In the genomic region with DNA sequence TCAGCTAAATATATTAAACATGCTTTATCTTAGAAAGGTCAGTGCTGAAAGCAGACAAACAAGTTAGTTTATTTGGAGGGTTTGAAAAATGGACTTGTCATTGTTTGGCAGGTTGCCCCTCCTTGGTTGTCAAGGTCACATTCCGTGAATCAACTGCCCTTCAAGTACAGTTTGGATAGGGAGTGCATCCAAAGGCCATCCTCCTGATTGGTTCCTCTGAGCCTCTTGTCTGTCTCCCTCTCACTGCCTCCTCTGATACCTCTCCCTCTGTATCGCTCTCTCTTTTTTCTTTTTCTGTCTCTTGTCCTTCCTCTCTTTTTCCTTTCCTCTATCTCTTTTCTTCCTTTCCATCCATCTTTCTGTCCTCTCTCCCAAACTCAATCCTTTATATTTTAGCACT, we compare ENCODE assay signal across 11 cellular contexts. TPM values are rescaled to one million over a fixed set of nuclear protein-coding genes. Genes with fewer than 3 reads are reported as not detected.
DNase-seq lines count a peak whose midpoint lies in the region; TF ChIP-seq lines count a peak whose summit lies in the region.
"Had no signal": no experiment of that assay in that cellular context is flagged by ENCODE, and none has a peak within 500 bp of the region (broad histone marks: within the 10 kb centered on the region; RNA-seq: fewer than 3 reads in every experiment).

No MANE protein-coding gene starts in this region.

- no peaks in the 10 kb centered on the region for H4K20me1 ChIP-seq in PC-9 (ENCODE audit: insufficient read depth)

- in situ Hi-C loops in SK-MEL-5 (cut with HindIII; ENCODE audit: low pct_unique_long_range_greater_than_20kb, low sequenced_read_pairs) = no loop called here

- peaks cover 3 to 8% of the 10 kb centered on the region in 2 experiments for H3K4me1 ChIP-seq in trophoblast cell (ENCODE audit: control insufficient read depth in 1 of 2, insufficient read depth in 2 of 2, low read length in 2 of 2)
- H3K4me1 ChIP-seq in PC-9 (replicated peaks; ENCODE audit: insufficient read depth) = peaks cover 15% of the 10 kb centered on the region

- no CpG with 5 or more reads among the region's 2 CpGs for WGBS in trophoblast cell (ENCODE audit: extremely low coverage, insufficient coverage, insufficient read length)

- no peak overlapping the region for H2BK5ac ChIP-seq in trophoblast cell (ENCODE audit: low read depth, low read length, poor library complexity)

- no peak overlapping the region for H4K8ac ChIP-seq in trophoblast cell (ENCODE audit: low read depth, low read length)

- no peak overlapping the region for H3K14ac ChIP-seq in trophoblast cell (ENCODE audit: low read length)

- H3K9me3 ChIP-seq in trophoblast cell (ENCODE audit: insufficient read depth, low read depth, low read length) = no peaks in the 10 kb centered on the region
- no peaks in the 10 kb centered on the region for H3K9me3 ChIP-seq in PC-9 (ENCODE audit: insufficient read depth, low read depth)

- no peak overlapping the region for H2AFZ ChIP-seq in trophoblast cell (ENCODE audit: insufficient read depth, low read length, poor library complexity)
- H2AFZ ChIP-seq in PC-9 = no peak overlapping the region

- no peak overlapping the region for H2BK12ac ChIP-seq in trophoblast cell (ENCODE audit: low read length)

- H3K4me2 ChIP-seq in trophoblast cell (ENCODE audit: low read length) (no peak overlapping the region), PC-9 (no peak overlapping the region)

- H3K79me2 ChIP-seq in trophoblast cell (ENCODE audit: control insufficient read depth, insufficient read depth, low read length, poor library complexity) (peaks cover 12% of the 10 kb centered on the region), PC-9 (ENCODE audit: low read depth) (peaks cover 29% of the 10 kb centered on the region)

- no TSS peak for BruUV-seq in PC-9 (replicated peaks; lab: Mats Ljungman, UMichigan)

- H3K4me3 ChIP-seq in H7 (ENCODE audit: insufficient read depth, low read depth, low read length) (no peak overlapping the region), foreskin fibroblast (ENCODE audit: low read depth in 1 of 2, low read length in 2 of 2) (no peak overlapping the region), trophoblast cell (ENCODE audit: low read depth, low read length) (no peak overlapping the region), PC-9 (no peak overlapping the region)

- no peaks in the 10 kb centered on the region for H3K36me3 ChIP-seq in H7 (replicated peaks; ENCODE audit: control insufficient read depth, insufficient read depth, low read length)
- peaks cover 2 to 9% of the 10 kb centered on the region in 2 experiments for H3K36me3 ChIP-seq in trophoblast cell (ENCODE audit: control insufficient read depth in 1 of 2, insufficient read depth in 2 of 2, low read length in 2 of 2)
- H3K36me3 ChIP-seq in PC-9 (ENCODE audit: low read depth) = no peaks in the 10 kb centered on the region

- CTCF ChIA-PET in PC-9 (lab: Charles Lee) = no interaction called here

- no peak overlapping the region for H3K27ac ChIP-seq in trophoblast cell (ENCODE audit: low read depth, low read length)
- H3K27ac ChIP-seq in PC-9 = no peak overlapping the region

- H3K4ac ChIP-seq in trophoblast cell (ENCODE audit: low read depth, low read length) = peak overlapping the region; percentile 86

- TF ChIP-seq CTCF in foreskin fibroblast (IDR thresholded peaks at IDR 0.05; ENCODE audit: low read depth, low read length) = no peak
- TF ChIP-seq CTCF in PC-9 (conservative IDR thresholded peaks at IDR 0.05) = no peak

- H4K91ac ChIP-seq in trophoblast cell (ENCODE audit: low read depth, low read length) = no peak overlapping the region

- no peak overlapping the region for H2AK5ac ChIP-seq in trophoblast cell (ENCODE audit: low read length)

- no peak overlapping the region for H2BK120ac ChIP-seq in trophoblast cell (ENCODE audit: insufficient read depth, low read length, poor library complexity)

- no peaks in the 10 kb centered on the region for H3K9me2 ChIP-seq in PC-9 (ENCODE audit: insufficient read depth)

- no peak overlapping the region for H3K18ac ChIP-seq in trophoblast cell (ENCODE audit: low read length)

- DNase-seq in H7 (peak; percentile 13), SK-MEL-5 (ENCODE audit: low read depth, low spot score) (peak; percentile 22), foreskin fibroblast (peak; percentile 14 to 15), trophoblast cell (no peak), AML-193 (lab: John Stamatoyannopoulos, UW) (no peak), PC-9 (no peak), NCI-H526 treated with DMSO at 0.1 percent for 48 hours (lab: John Stamatoyannopoulos, UW) (no peak), ecto neural progenitor cell (ENCODE audit: low spot score) (no peak)
- DNase-seq: CD4-positive, alpha-beta memory T cell; RPMI8226; stimulated activated naive B cell treated with anti-CD40 and anti-IgM and Interleukin-4, amounts not matched to agents 10 μg/mL and 1 μg/mL and 100 μg/mL, for 72 hours had no signal

- POLR2A ChIA-PET in PC-9 (lab: Charles Lee; ENCODE audit: unreplicated experiment) = no interaction called here

- H3K79me1 ChIP-seq in trophoblast cell (ENCODE audit: low read length) = peaks cover 8% of the 10 kb centered on the region

- H4K12ac ChIP-seq in trophoblast cell (ENCODE audit: low read depth, low read length) = no peak overlapping the region

- H3K27me3 ChIP-seq in H7 (ENCODE audit: control insufficient read depth, insufficient read depth, low read length) (no peaks in the 10 kb centered on the region), trophoblast cell (ENCODE audit: insufficient read depth, low read length) (no peaks in the 10 kb centered on the region), PC-9 (ENCODE audit: insufficient read depth, low read depth) (no peaks in the 10 kb centered on the region)

- peaks cover 5% of the 10 kb centered on the region; the same call in 1 of the 2 replicates for H3F3A ChIP-seq in PC-9 (ENCODE audit: insufficient read depth, low read depth)

- H3K23ac ChIP-seq in trophoblast cell (ENCODE audit: low read length) = no peak overlapping the region

- H3K9ac ChIP-seq in trophoblast cell (ENCODE audit: low read length) = no peak overlapping the region

- intact Hi-C loops in PC-9 (cut with micrococcal nuclease; ENCODE audit: unreplicated experiment) = no loop called here

RNA-seq across cellular contexts. Expression of gene ITGAV, which starts 5.4 kb away (rescaled TPM):
- 28.6 and 30.5 TPM in 2 replicates for total RNA-seq in H7 (2014; rRNA removed; shearing (Covaris generic))
- 63.4 and 78.0 TPM in 2 replicates for total RNA-seq in SK-MEL-5 (2014; rRNA removed; shearing (Covaris generic))
- 43.8 and 63.9 TPM in 2 replicates for polyA plus RNA-seq in SK-MEL-5 (2015; cell fraction: cytosol; rRNA removed)
- polyA plus RNA-seq in SK-MEL-5 (2015; cell fraction: nucleus; rRNA removed) = 59.6 and 82.6 TPM in 2 replicates
- 138 and 148 TPM in 2 replicates for polyA plus RNA-seq in trophoblast cell (2013)
- 25.0 and 28.0 TPM in 2 replicates for total RNA-seq in PC-9 (2021)

Comparison
In these comparisons a context has a peak if more than half of its experiments do, and no peak if none do; other contexts are left out.
1. DNase-seq: peak in H7 (single experiment), SK-MEL-5 (single experiment) and foreskin fibroblast (2 of 2); none in trophoblast cell (0 of 2), AML-193 (0 of 2), PC-9 (0 of 2), NCI-H526 treated with DMSO at 0.1 percent for 48 hours (single experiment) and ecto neural progenitor cell (single experiment).